Comparison of ENCODE assay signal across 21 cellular contexts in the genomic region with DNA sequence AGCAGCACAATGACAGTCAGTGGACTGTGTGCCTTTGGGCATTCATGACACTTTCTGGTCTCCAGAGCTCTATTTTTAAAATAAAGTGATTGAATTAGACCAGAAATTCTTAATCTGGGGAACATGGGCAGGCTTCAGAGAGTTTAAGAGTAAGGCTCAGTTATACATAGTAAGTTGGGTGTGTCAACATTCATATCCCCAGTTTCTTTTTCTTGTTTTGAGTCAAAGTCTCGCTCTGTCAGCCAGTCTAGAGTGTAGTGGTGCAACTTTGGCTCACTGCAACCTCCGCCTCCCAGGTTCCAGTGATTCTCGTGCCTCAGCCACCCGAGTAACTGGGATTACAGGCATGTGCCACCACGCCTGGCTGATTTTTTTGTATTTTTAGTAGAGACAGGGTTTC. TPM values are rescaled to one million over a fixed set of nuclear protein-coding genes. Genes with fewer than 3 reads are reported as not detected.
DNase-seq lines count a peak whose midpoint lies in the region; ATAC-seq and TF ChIP-seq lines count a peak whose summit lies in the region.
"Had no signal": no experiment of that assay in that cellular context is flagged by ENCODE, and none has a peak within 500 bp of the region (broad histone marks: within the 10 kb centered on the region; RNA-seq: fewer than 3 reads in every experiment).

No MANE protein-coding gene starts in this region.

- no peak overlapping the region for H4K8ac ChIP-seq in mesenchymal stem cell (ENCODE audit: low read length)

- no peak overlapping the region for H2BK12ac ChIP-seq in mesenchymal stem cell (ENCODE audit: low read length in 2 of 2)

- no peaks in the 10 kb centered on the region for H3K9me3 Mint-ChIP-seq in endothelial cell (ENCODE audit: unreplicated experiment)
- H3K9me3 Mint-ChIP-seq: CD8-positive, alpha-beta T cell; T-cell had no signal

- no peak overlapping the region for H3K27ac ChIP-seq in mesenchymal stem cell (ENCODE audit: low read length, poor library complexity, severe bottlenecking)
- H3K27ac ChIP-seq: 22Rv1, BLaER1 had no signal

- H3K4me1 ChIP-seq in mesenchymal stem cell (ENCODE audit: control insufficient read depth, insufficient read depth, low read depth, low read length) = no peaks in the 10 kb centered on the region
- H3K4me1 ChIP-seq: HAP-1 had no signal

- no peaks in the 10 kb centered on the region for H3K79me1 ChIP-seq in mesenchymal stem cell (replicated peaks; ENCODE audit: low read length, poor library complexity, severe bottlenecking)

- WGBS in mesenchymal stem cell = 92% methylated on average over 5 of the region's 5 CpGs

- no peak overlapping the region for H2BK15ac ChIP-seq in mesenchymal stem cell (ENCODE audit: low read depth, poor library complexity, severe bottlenecking)

- TF ChIP-seq CTCF in GM12865 (IDR thresholded peaks at IDR 0.05; ENCODE audit: insufficient read depth, low read depth, low read length, missing control alignments) (no peak), endothelial cell (IDR thresholded peaks at IDR 0.05; ENCODE audit: unreplicated experiment) (no peak)

- H2BK5ac ChIP-seq in mesenchymal stem cell (ENCODE audit: low read depth, low read length, poor library complexity, severe bottlenecking) = no peak overlapping the region

- H3K27ac Mint-ChIP-seq in endothelial cell (ENCODE audit: unreplicated experiment) = no peak overlapping the region
- H3K27ac Mint-ChIP-seq: CD8-positive, alpha-beta T cell; T-cell had no signal

- H3K23ac ChIP-seq in mesenchymal stem cell (ENCODE audit: low read length in 2 of 2) = no peak overlapping the region

- no peak overlapping the region for H2AFZ ChIP-seq in mesenchymal stem cell (ENCODE audit: low read depth, low read length)

- no peaks in the 10 kb centered on the region for H3K9me3 ChIP-seq in mesenchymal stem cell (ENCODE audit: control insufficient read depth, low read length)
- H3K9me3 ChIP-seq: HAP-1, SK-N-SH had no signal

- no peak overlapping the region for H2AK5ac ChIP-seq in mesenchymal stem cell (ENCODE audit: low read length, severe bottlenecking)

- no peak overlapping the region for H3K18ac ChIP-seq in mesenchymal stem cell (ENCODE audit: low read depth in 1 of 2, low read length in 2 of 2)

- no peaks in the 10 kb centered on the region for H3K4me1 Mint-ChIP-seq in endothelial cell (ENCODE audit: unreplicated experiment)
- H3K4me1 Mint-ChIP-seq: T-cell had no signal

- peaks cover 3% of the 10 kb centered on the region for H3K27me3 Mint-ChIP-seq in endothelial cell (ENCODE audit: unreplicated experiment)

- H3K4me2 ChIP-seq in mesenchymal stem cell (ENCODE audit: low read length, poor library complexity, severe bottlenecking) = no peak overlapping the region
- H3K4me2 ChIP-seq: BLaER1, SK-N-SH had no signal

- H3K14ac ChIP-seq in mesenchymal stem cell (ENCODE audit: low read length in 2 of 2) = no peak overlapping the region

- DNase-seq in GM12865 (ENCODE audit: low read depth) (peak; percentile 32), A172 (ENCODE audit: low spot score) (no peak), endothelial cell (ENCODE audit: low spot score) (no peak), mesenchymal stem cell (no peak), NCI-H1105 treated with DMSO at 0.1 percent for 48 hours (lab: John Stamatoyannopoulos, UW) (no peak)
- DNase-seq: CD8-positive, alpha-beta T cell; DMS79; NCI-H1417; NCI-H187 treated with DMSO at 0.1 percent for 48 hours; NCI-H69; SHP77; SK-N-SH; T-cell; T-helper 9 cell had no signal

- no peak overlapping the region for H4K91ac ChIP-seq in mesenchymal stem cell (ENCODE audit: low read length)

- H3K27me3 ChIP-seq in mesenchymal stem cell (ENCODE audit: control insufficient read depth in 1 of 2, insufficient read depth in 1 of 2, low read length in 2 of 2) = peaks cover 0 to 4% of the 10 kb centered on the region in 2 experiments
- H3K27me3 ChIP-seq: BLaER1 had no signal

- H3K4me3 Mint-ChIP-seq in endothelial cell (ENCODE audit: unreplicated experiment) = no peak overlapping the region
- H3K4me3 Mint-ChIP-seq: CD8-positive, alpha-beta T cell; T-cell had no signal

- H3K9ac ChIP-seq in mesenchymal stem cell (ENCODE audit: low read length) = no peak overlapping the region
- H3K9ac ChIP-seq: BLaER1, SK-N-SH had no signal

- H2BK120ac ChIP-seq in mesenchymal stem cell (ENCODE audit: low read depth, low read length) = no peak overlapping the region

- H3K4me3 ChIP-seq in GM12865 (ENCODE audit: low read depth, low read length) (no peak overlapping the region), mesenchymal stem cell (ENCODE audit: insufficient read depth in 1 of 2, low read depth in 1 of 2, low read length in 2 of 2) (no peak overlapping the region)
- H3K4me3 ChIP-seq: BLaER1, HAP-1 had no signal

- no peak overlapping the region for H3K4ac ChIP-seq in mesenchymal stem cell (ENCODE audit: low read depth in 1 of 2, low read length in 2 of 2)

- ATAC-seq in GM19372 (IDR thresholded peaks at IDR 0.05; ENCODE audit: low read depth, unreplicated experiment) (peak; percentile 72), HG02759 (IDR thresholded peaks at IDR 0.05; ENCODE audit: unreplicated experiment) (peak; percentile 73), HG03442 (IDR thresholded peaks at IDR 0.05; ENCODE audit: unreplicated experiment) (peak; percentile 75)
- ATAC-seq: CD8-positive, alpha-beta T cell; T-cell had no signal

- H3K36me3 ChIP-seq in mesenchymal stem cell (ENCODE audit: control insufficient read depth in 1 of 2, insufficient read depth in 2 of 2, low read depth in 1 of 2, low read length in 2 of 2) = no peaks in the 10 kb centered on the region
- H3K36me3 ChIP-seq: BLaER1, HAP-1 had no signal

- no peaks in the 10 kb centered on the region for H3K36me3 Mint-ChIP-seq in endothelial cell (ENCODE audit: low read depth, unreplicated experiment)
- H3K36me3 Mint-ChIP-seq: CD8-positive, alpha-beta T cell; T-cell had no signal

RNA-seq across cellular contexts. Expression of gene KIF4B, which starts 13.7 kb away (rescaled TPM):
- total RNA-seq in A172 (2014; rRNA removed; shearing (Covaris generic)) = 0.02 TPM in 1 of 2 replicates, not detected in the other
- total RNA-seq in endothelial cell (ENCODE audit: unreplicated experiment) = 0.54 TPM
- polyA plus RNA-seq in mesenchymal stem cell (2013, experiment 1 of 2) = 0.01 TPM
- not detected for polyA plus RNA-seq in mesenchymal stem cell (2013, experiment 2 of 2)
- total RNA-seq: CD8-positive, alpha-beta T cell; OCI-LY7; T-cell had no signal

RNA-seq across cellular contexts. Expression of gene MRPL22, which starts 59.0 kb away (rescaled TPM):
- total RNA-seq in A172 (2014; rRNA removed; shearing (Covaris generic)) = 37.9 and 58.5 TPM in 2 replicates
- total RNA-seq in endothelial cell (ENCODE audit: unreplicated experiment) = 63.6 TPM
- polyA plus RNA-seq in mesenchymal stem cell (2013, experiment 1 of 2) = 62.9 TPM
- polyA plus RNA-seq in mesenchymal stem cell (2013, experiment 2 of 2) = 66.6 TPM
